Comparison of ENCODE assay signal across 24 cellular contexts in the genomic region with DNA sequence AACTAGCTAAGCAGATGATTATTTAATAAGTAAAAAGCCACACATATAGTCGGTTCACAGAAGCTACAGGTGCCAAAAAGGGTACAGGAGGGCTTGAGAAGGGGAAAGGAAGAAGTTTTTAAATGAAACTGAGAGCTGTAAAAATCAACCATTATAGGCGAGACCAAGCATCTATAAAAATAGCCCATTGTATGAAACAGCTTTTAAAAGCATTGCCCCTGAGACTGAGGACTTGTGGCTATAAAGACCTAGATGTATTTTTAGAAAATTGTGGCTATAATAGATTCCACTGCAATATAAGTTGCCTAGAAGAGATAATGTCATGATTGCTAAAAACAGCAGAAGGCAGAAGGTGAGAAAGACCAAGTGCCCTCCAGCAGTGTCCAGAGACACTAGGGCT. TPM values are rescaled to one million over a fixed set of nuclear protein-coding genes. Genes with fewer than 3 reads are reported as not detected.
"Had no signal": no experiment of that assay in that cellular context is flagged by ENCODE, and none has a peak within 500 bp of the region (broad histone marks: within the 10 kb centered on the region; RNA-seq: fewer than 3 reads in every experiment).

No MANE protein-coding gene starts in this region.

- H3K36me3 Mint-ChIP-seq: activated naive CD4-positive, alpha-beta T cell treated with anti-CD3 and anti-CD28 coated beads, Interleukin-2, amount 50 U/mL, for 72 hours; memory B cell; naive thymus-derived CD8-positive, alpha-beta T cell; neural progenitor cell had no signal

- H3K9ac ChIP-seq: neural progenitor cell had no signal

- H3K27me3 ChIP-seq: breast epithelium, esophagus squamous epithelium, neural progenitor cell, right atrium auricular region, transverse colon had no signal

- H3K4me1 ChIP-seq: breast epithelium, esophagus squamous epithelium, neural progenitor cell, transverse colon had no signal

- H3K4me3 ChIP-seq: breast epithelium, esophagus squamous epithelium, heart right ventricle, neural progenitor cell, right atrium auricular region, transverse colon had no signal

- H3K4me3 Mint-ChIP-seq: activated CD4-positive, alpha-beta T cell treated with anti-CD3 and anti-CD28 coated beads for 36 hours; activated T-cell treated with anti-CD3 and anti-CD28 coated beads, Interleukin-2, amount 50 U/mL, for 72 hours; central memory CD8-positive, alpha-beta T cell; dendritic cell treated with granulocyte-macrophage colony-stimulating factor and Interleukin-4, amounts not matched to agents 40 ng/mL and 50 ng/mL, for 4 days; memory B cell; naive thymus-derived CD8-positive, alpha-beta T cell; neural progenitor cell had no signal

- H2AFZ ChIP-seq: neural progenitor cell had no signal

- H3K27ac Mint-ChIP-seq: activated CD4-positive, alpha-beta T cell treated with anti-CD3 and anti-CD28 coated beads for 36 hours; activated naive CD4-positive, alpha-beta T cell treated with anti-CD3 and anti-CD28 coated beads, Interleukin-2, amount 50 U/mL, for 72 hours; activated T-cell treated with anti-CD3 and anti-CD28 coated beads, Interleukin-2, amount 50 U/mL, for 72 hours; dendritic cell treated with granulocyte-macrophage colony-stimulating factor and Interleukin-4, amounts not matched to agents 40 ng/mL and 50 ng/mL, for 4 days; memory B cell; naive thymus-derived CD8-positive, alpha-beta T cell; neural progenitor cell had no signal

- H3K27ac ChIP-seq: breast epithelium, epithelial cell of prostate, esophagus squamous epithelium, heart right ventricle, neural progenitor cell, right atrium auricular region, transverse colon had no signal

- H3K27me3 Mint-ChIP-seq: dendritic cell treated with granulocyte-macrophage colony-stimulating factor and Interleukin-4, amounts not matched to agents 40 ng/mL and 50 ng/mL, for 4 days had no signal

- H3K36me3 ChIP-seq: breast epithelium, esophagus squamous epithelium, heart right ventricle, neural progenitor cell, right atrium auricular region, transverse colon had no signal

- H3K4me1 Mint-ChIP-seq: activated CD4-positive, alpha-beta T cell treated with anti-CD3 and anti-CD28 coated beads for 36 hours; central memory CD8-positive, alpha-beta T cell; memory B cell; naive thymus-derived CD8-positive, alpha-beta T cell; neural progenitor cell had no signal

- H3K4me2 ChIP-seq: neural progenitor cell had no signal

- H3K9me3 ChIP-seq: breast epithelium, esophagus squamous epithelium, heart right ventricle, right atrium auricular region, transverse colon had no signal

- ATAC-seq: activated CD4-positive, alpha-beta T cell treated with anti-CD3 and anti-CD28 coated beads for 36 hours; activated naive CD4-positive, alpha-beta T cell treated with anti-CD3 and anti-CD28 coated beads, Interleukin-2, amount 50 U/mL, for 72 hours; activated T-cell treated with anti-CD3 and anti-CD28 coated beads, Interleukin-2, amount 50 U/mL, for 72 hours; heart right ventricle; naive thymus-derived CD8-positive, alpha-beta T cell had no signal

- DNase-seq: activated CD4-positive, alpha-beta T cell treated with anti-CD3 and anti-CD28 coated beads for 36 hours; activated CD4-positive, alpha-beta T cell treated with anti-CD3 and anti-CD28 coated beads, Interleukin-2, amount 50 U/mL, for 4 hours; activated CD4-positive, CD25-positive, alpha-beta regulatory T cell; activated naive CD4-positive, alpha-beta T cell; activated T-cell treated with anti-CD3 and anti-CD28 coated beads for 4 hours; activated T-cell treated with anti-CD3 and anti-CD28 coated beads, Interleukin-2, amount 50 U/mL, for 72 hours; esophagus squamous epithelium; foreskin melanocyte; heart right ventricle; midbrain; naive thymus-derived CD8-positive, alpha-beta T cell; occipital lobe; stimulated activated CD4-positive, alpha-beta T cell treated with anti-CD3 and anti-CD28 coated beads, Interleukin-2, amount 100 ng/mL, for 48 hours; stimulated activated naive CD4-positive, alpha-beta T cell treated with Interleukin-2 at 50 U/mL for 16 hours; transverse colon had no signal

- H3K9me3 Mint-ChIP-seq: activated naive CD4-positive, alpha-beta T cell treated with anti-CD3 and anti-CD28 coated beads, Interleukin-2, amount 50 U/mL, for 72 hours; activated T-cell treated with anti-CD3 and anti-CD28 coated beads, Interleukin-2, amount 50 U/mL, for 72 hours; central memory CD8-positive, alpha-beta T cell; dendritic cell treated with granulocyte-macrophage colony-stimulating factor and Interleukin-4, amounts not matched to agents 40 ng/mL and 50 ng/mL, for 4 days; memory B cell; neural progenitor cell had no signal

RNA-seq across cellular contexts. Expression of a gene that starts 15.0 kb away (rescaled TPM):
- total RNA-seq: activated CD4-positive, alpha-beta T cell treated with anti-CD3 and anti-CD28 coated beads for 36 hours; activated naive CD4-positive, alpha-beta T cell treated with anti-CD3 and anti-CD28 coated beads, Interleukin-2, amount 50 U/mL, for 72 hours; activated T-cell treated with anti-CD3 and anti-CD28 coated beads, Interleukin-2, amount 50 U/mL, for 72 hours; esophagus squamous epithelium; naive thymus-derived CD8-positive, alpha-beta T cell; pulmonary artery endothelial cell; transverse colon had no signal
